In the genomic region with DNA sequence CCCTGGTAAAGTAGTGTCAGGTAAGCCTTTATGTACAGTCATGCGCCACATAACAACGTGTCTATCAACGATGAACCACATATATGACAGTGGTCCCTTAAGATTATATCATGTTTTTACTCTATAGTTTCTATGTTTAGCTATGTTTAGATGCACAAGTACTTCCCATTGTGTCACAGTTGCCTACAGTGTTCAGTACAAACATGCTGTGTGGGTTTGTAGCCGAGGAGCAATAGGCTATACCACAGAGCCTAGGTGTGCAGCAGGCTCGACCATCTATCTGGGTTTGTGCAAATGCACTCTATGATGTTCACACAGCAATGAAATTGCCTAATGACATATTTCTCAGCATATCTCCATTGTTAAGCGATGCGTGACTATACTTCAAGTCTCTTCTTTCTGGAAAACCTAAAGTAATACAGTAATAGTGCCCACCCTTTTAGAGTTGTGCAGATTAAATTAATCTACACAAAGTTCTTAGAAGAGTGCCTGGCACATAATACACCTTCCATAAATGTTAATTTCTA, we compare ENCODE assay signal across 15 cellular contexts.
DNase-seq lines count a peak whose midpoint lies in the region; ATAC-seq and TF ChIP-seq lines count a peak whose summit lies in the region.
"Had no signal": no experiment of that assay in that cellular context is flagged by ENCODE, and none has a peak within 500 bp of the region (broad histone marks: within the 10 kb centered on the region; RNA-seq: fewer than 3 reads in every experiment).

No MANE protein-coding gene starts in this region.

- peaks cover 45% of the 10 kb centered on the region for H3K4me1 Mint-ChIP-seq in activated naive CD8-positive, alpha-beta T cell treated with anti-CD3 and anti-CD28 coated beads, Interleukin-2, amount 50 U/mL, for 24 hours

- ATAC-seq in GM21360 (IDR thresholded peaks at IDR 0.05; ENCODE audit: unreplicated experiment) (peak; percentile 17), Right ventricle myocardium inferior (no peak)
- ATAC-seq in activated naive CD8-positive, alpha-beta T cell treated with anti-CD3 and anti-CD28 coated beads, Interleukin-2, amount 50 U/mL, for 24 hours, result no peak
- ATAC-seq: effector memory CD8-positive, alpha-beta T cell; PC-3 had no signal

- peak overlapping the region in 5 of 8 donors; percentile 24 to 74 (median 61) for H3K27ac ChIP-seq in spleen
- no peak overlapping the region for H3K27ac ChIP-seq in sigmoid colon

- intact Hi-C loops in spleen (cut with DNase I; ENCODE audit: low total_unique reads) (no loop called here), sigmoid colon (cut with DNase I) (no loop called here), Right ventricle myocardium inferior (cut with DNase I) (no loop called here)

- TF ChIP-seq EP300 in sigmoid colon (IDR thresholded peaks at IDR 0.05), result no peak

- no peak overlapping the region for H3K4me3 Mint-ChIP-seq in activated naive CD8-positive, alpha-beta T cell treated with anti-CD3 and anti-CD28 coated beads, Interleukin-2, amount 50 U/mL, for 24 hours
- H3K4me3 Mint-ChIP-seq: effector memory CD8-positive, alpha-beta T cell had no signal

- no peaks in the 10 kb centered on the region for H3K9me3 ChIP-seq in spleen
- no peaks in the 10 kb centered on the region for H3K9me3 ChIP-seq in sigmoid colon
- H3K9me3 ChIP-seq: mucosa of descending colon, testis had no signal

- no peak overlapping the region for H3K4me3 ChIP-seq in spleen
- H3K4me3 ChIP-seq in sigmoid colon, result no peak overlapping the region
- H3K4me3 ChIP-seq: mucosa of descending colon, testis had no signal

- TF ChIP-seq CTCF in spleen (IDR thresholded peaks at IDR 0.05 in 8 of 11, conservative IDR thresholded peaks at IDR 0.05 in 3 of 11) (no peak), sigmoid colon (IDR thresholded peaks at IDR 0.05) (no peak)

- peak overlapping the region; percentile 92 for H3K27ac Mint-ChIP-seq in activated naive CD8-positive, alpha-beta T cell treated with anti-CD3 and anti-CD28 coated beads, Interleukin-2, amount 50 U/mL, for 24 hours

- DNase-seq in NCI-H1092 treated with DMSO at 0.1 percent for 48 hours (lab: John Stamatoyannopoulos, UW) (peak; percentile 7), NCI-H1092 (lab: John Stamatoyannopoulos, UW) (no peak), spleen (no peak), sigmoid colon (no peak), HUDEP-2 (lab: John Stamatoyannopoulos, UW; ENCODE audit: unreplicated experiment in 76 of 76) (no peak), Right ventricle myocardium inferior (ENCODE audit: missing footprints) (no peak)
- DNase-seq in activated naive CD8-positive, alpha-beta T cell treated with anti-CD3 and anti-CD28 coated beads, Interleukin-2, amount 50 U/mL, for 24 hours, result no peak
- DNase-seq: 8988T; effector memory CD8-positive, alpha-beta T cell; foreskin melanocyte; NCI-H2227 treated with DMSO at 0.1 percent for 48 hours; PC-3; testis had no signal

- H3K27me3 ChIP-seq in spleen (replicated peaks in 1 of 7) (no peaks in the 10 kb centered on the region), sigmoid colon (no peaks in the 10 kb centered on the region)
- H3K27me3 ChIP-seq: testis had no signal

- WGBS in spleen, 5 donors, result 89 to 98% (median 93%) methylated on average over 7 of the region's 7 CpGs
- 94% methylated on average over 7 of the region's 7 CpGs for whole genome bisulfite sequencing in sigmoid colon, 2 donors

- peaks cover 9% of the 10 kb centered on the region for H3K9me3 Mint-ChIP-seq in activated naive CD8-positive, alpha-beta T cell treated with anti-CD3 and anti-CD28 coated beads, Interleukin-2, amount 50 U/mL, for 24 hours
- H3K9me3 Mint-ChIP-seq: effector memory CD8-positive, alpha-beta T cell had no signal

- H3K36me3 Mint-ChIP-seq in activated naive CD8-positive, alpha-beta T cell treated with anti-CD3 and anti-CD28 coated beads, Interleukin-2, amount 50 U/mL, for 24 hours (ENCODE audit: low read depth), result peaks cover 75% of the 10 kb centered on the region

- H3K4me1 ChIP-seq in spleen (peaks cover 9 to 54% (median 32%) of the 10 kb centered on the region in 6 donors), sigmoid colon (peaks cover 0 to 45% (median 31%) of the 10 kb centered on the region in 4 donors)

- peaks cover 0 to 55% (median 3%) of the 10 kb centered on the region in 6 donors for H3K36me3 ChIP-seq in spleen
- peaks cover 0 to 5% (median 0%) of the 10 kb centered on the region in 4 donors for H3K36me3 ChIP-seq in sigmoid colon

- H3K27me3 Mint-ChIP-seq in activated naive CD8-positive, alpha-beta T cell treated with anti-CD3 and anti-CD28 coated beads, Interleukin-2, amount 50 U/mL, for 24 hours, result no peaks in the 10 kb centered on the region
- H3K27me3 Mint-ChIP-seq: effector memory CD8-positive, alpha-beta T cell had no signal

- no peak for TF ChIP-seq POLR2A in spleen (IDR thresholded peaks at IDR 0.05)
- no peak for TF ChIP-seq POLR2A in sigmoid colon (IDR thresholded peaks at IDR 0.05)

Comparison
In these comparisons a context has a peak if more than half of its experiments do, and no peak if none do; other contexts are left out.
1. H3K27ac ChIP-seq: peak in spleen (5 of 8); none in sigmoid colon (0 of 4).